ENCODE assay signal across 8 cellular contexts in the genomic region with DNA sequence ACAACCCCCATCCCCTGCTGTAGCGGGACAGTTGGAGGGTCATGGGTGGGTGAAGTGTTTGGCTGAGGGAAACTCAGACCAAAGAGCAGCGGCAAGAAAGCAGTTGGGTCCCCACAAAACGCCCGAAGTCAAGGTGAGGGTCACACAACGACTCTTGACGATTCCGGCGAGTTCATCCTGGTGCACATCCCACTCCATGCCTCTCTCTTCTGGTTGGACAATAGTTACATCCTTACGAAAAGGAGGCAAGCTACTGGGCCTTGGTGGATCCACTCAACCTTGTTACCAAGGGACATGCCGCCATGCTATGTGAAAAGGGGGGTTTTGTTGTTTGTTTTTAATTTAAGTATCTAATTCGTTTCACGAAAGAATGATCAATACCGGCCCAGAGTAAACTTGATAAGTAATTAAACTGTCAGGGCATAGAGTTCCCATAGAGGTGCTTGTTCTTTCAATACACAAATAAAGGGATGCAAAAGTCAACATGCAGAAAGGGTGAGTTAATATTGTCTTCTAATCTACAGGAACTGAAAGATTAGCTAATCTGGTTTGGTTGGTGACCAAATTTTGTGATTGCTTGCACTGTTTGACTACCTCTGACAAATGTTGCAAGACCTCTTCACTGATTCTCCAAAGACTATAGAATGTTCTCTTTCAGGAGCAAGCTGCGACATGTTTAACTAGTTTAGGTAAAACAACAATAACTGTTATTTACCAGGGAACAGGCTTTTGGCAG. TPM values are rescaled to one million over a fixed set of nuclear protein-coding genes. Genes with fewer than 3 reads are reported as not detected.
DNase-seq lines count a peak whose midpoint lies in the region; ATAC-seq lines count a peak whose summit lies in the region.

No MANE protein-coding gene starts in this region.

- H3K27me3 ChIP-seq in rectal smooth muscle tissue (ENCODE audit: control insufficient read depth, insufficient read depth, low read length): no peaks in the 10 kb centered on the region

- H3K27me3 Mint-ChIP-seq in activated naive CD8-positive, alpha-beta T cell treated with anti-CD3 and anti-CD28 coated beads, Interleukin-2, amount 50 U/mL, for 24 hours: no peaks in the 10 kb centered on the region

- no peak for ATAC-seq in activated naive CD8-positive, alpha-beta T cell treated with anti-CD3 and anti-CD28 coated beads, Interleukin-2, amount 50 U/mL, for 24 hours
- peak; percentile 60 for ATAC-seq in left ventricle myocardium superior

- peak overlapping the region; percentile 92 for H3K27ac ChIP-seq in rectal smooth muscle tissue (ENCODE audit: low read depth, low read length)

- H3K36me3 ChIP-seq in rectal smooth muscle tissue (ENCODE audit: control insufficient read depth, insufficient read depth, low read length): peaks cover 9% of the 10 kb centered on the region

- peak overlapping the region; percentile 99 for H3K4me3 Mint-ChIP-seq in activated naive CD8-positive, alpha-beta T cell treated with anti-CD3 and anti-CD28 coated beads, Interleukin-2, amount 50 U/mL, for 24 hours

- DNase-seq in NCI-H1105 treated with DMSO at 0.1 percent for 48 hours (lab: John Stamatoyannopoulos, UW) (peak; percentile 29), NCI-H1105 (lab: John Stamatoyannopoulos, UW) (no peak), MV-4-11 (lab: John Stamatoyannopoulos, UW) (peak; percentile 73), left ventricle myocardium superior (no peak), Ammon's horn (ENCODE audit: low spot score) (no peak), hippocampal formation (lab: John Stamatoyannopoulos, UW) (no peak)
- no peak for DNase-seq in activated naive CD8-positive, alpha-beta T cell treated with anti-CD3 and anti-CD28 coated beads, Interleukin-2, amount 50 U/mL, for 24 hours

- H3K4me1 Mint-ChIP-seq in activated naive CD8-positive, alpha-beta T cell treated with anti-CD3 and anti-CD28 coated beads, Interleukin-2, amount 50 U/mL, for 24 hours: peaks cover 45% of the 10 kb centered on the region

- H3K4me1 ChIP-seq in rectal smooth muscle tissue (ENCODE audit: control insufficient read depth, insufficient read depth, low read length): peaks cover 8% of the 10 kb centered on the region

- intact Hi-C loops in left ventricle myocardium superior (cut with micrococcal nuclease): loop anchor here (10.0 kb wide), 1 partner anchor 172 kb away; a partner anchor contains a TSS

- H3K9me3 Mint-ChIP-seq in activated naive CD8-positive, alpha-beta T cell treated with anti-CD3 and anti-CD28 coated beads, Interleukin-2, amount 50 U/mL, for 24 hours: no peaks in the 10 kb centered on the region

- H3K4me3 ChIP-seq in rectal smooth muscle tissue (ENCODE audit: low read length): peak overlapping the region; percentile 96

- peak overlapping the region; percentile 96 for H3K9ac ChIP-seq in rectal smooth muscle tissue (ENCODE audit: low read length)

- H3K27ac Mint-ChIP-seq in activated naive CD8-positive, alpha-beta T cell treated with anti-CD3 and anti-CD28 coated beads, Interleukin-2, amount 50 U/mL, for 24 hours: peak overlapping the region; percentile 99

- peaks cover 44% of the 10 kb centered on the region for H3K36me3 Mint-ChIP-seq in activated naive CD8-positive, alpha-beta T cell treated with anti-CD3 and anti-CD28 coated beads, Interleukin-2, amount 50 U/mL, for 24 hours (ENCODE audit: low read depth)

RNA-seq across cellular contexts. Expression of a gene that starts 0.7 kb away (rescaled TPM):
- 18.3 TPM for total RNA-seq in left ventricle myocardium superior

Comparison
In these comparisons a context has a peak if more than half of its experiments do, and no peak if none do; other contexts are left out.
1. DNase-seq: peak in NCI-H1105 treated with DMSO at 0.1 percent for 48 hours (single experiment) and MV-4-11 (single experiment); none in NCI-H1105 (single experiment), activated naive CD8-positive, alpha-beta T cell treated with anti-CD3 and anti-CD28 coated beads, Interleukin-2, amount 50 U/mL, for 24 hours (single experiment), left ventricle myocardium superior (single experiment), Ammon's horn (single experiment) and hippocampal formation (0 of 2).